In the genomic region with DNA sequence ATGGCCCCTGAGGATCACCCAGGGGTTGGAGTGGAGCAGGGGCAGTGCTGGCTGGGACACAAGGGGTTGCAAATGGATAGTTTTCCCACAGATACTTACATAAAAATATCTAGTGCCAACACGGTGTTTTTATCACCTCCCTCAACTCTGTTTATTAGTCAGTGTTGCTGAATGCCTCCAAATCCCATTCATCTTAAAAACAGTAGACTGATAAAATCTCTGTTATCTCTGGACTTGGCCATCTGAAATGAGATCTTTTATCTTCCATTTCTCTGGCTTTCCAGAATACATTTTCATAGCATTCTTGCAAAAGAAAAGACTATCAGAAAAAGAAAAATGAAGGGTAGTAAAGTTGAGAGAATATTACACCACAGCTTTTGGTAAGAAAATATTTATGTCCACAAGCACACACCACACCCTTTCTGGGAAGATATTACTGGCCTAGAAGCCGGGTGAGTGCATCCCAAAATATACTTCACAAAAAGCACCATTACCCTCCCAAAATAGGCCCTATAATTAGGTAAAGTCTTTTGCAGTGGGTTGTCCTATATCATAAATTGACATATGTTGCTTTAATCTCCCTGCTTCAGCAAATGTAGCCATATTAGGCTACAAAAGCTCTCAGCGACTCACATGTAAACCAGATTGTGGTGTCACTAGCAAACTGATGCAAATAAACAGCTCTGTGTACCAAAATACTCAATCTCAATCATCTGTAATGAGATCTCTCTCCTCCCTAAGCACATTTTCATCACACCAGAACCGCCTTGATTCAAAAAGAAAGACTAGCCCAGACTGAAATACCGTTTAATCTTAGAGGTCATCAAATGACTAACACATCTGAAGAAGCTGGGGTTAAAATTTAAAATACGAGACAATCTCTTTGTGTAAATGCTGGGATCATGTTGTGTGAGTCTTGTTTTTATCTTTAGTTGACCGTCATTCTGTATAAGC, we compare ENCODE assay signal across 11 cellular contexts.
A peak's percentile ranks its signal among the peaks of the same experiment; 100 is the strongest.
DNase-seq lines count a peak whose midpoint lies in the region; ATAC-seq and TF ChIP-seq lines count a peak whose summit lies in the region.
"Had no signal": no experiment of that assay in that cellular context is flagged by ENCODE, and none has a peak within 500 bp of the region (broad histone marks: within the 10 kb centered on the region; RNA-seq: fewer than 3 reads in every experiment).

No MANE protein-coding gene starts in this region.

- peaks cover 72 to 87% of the 10 kb centered on the region in 2 donors for H3K4me1 Mint-ChIP-seq in effector memory CD8-positive, alpha-beta T cell (ENCODE audit: low read depth in 2 of 2)

- no peaks in the 10 kb centered on the region for H3K9me3 Mint-ChIP-seq in effector memory CD8-positive, alpha-beta T cell

- TF ChIP-seq CTCF in coronary artery (IDR thresholded peaks at IDR 0.05) = no peak

- peak overlapping the region in 14 of 21 experiments; percentile 24 to 79 (median 56) for H3K27ac ChIP-seq in skin epidermis
- H3K27ac ChIP-seq in coronary artery = peak overlapping the region in 1 of 2 donors; percentile 12
- H3K27ac ChIP-seq: neutrophil had no signal

- H3K36me3 Mint-ChIP-seq in effector memory CD8-positive, alpha-beta T cell (ENCODE audit: insufficient read depth) = peaks cover 42% of the 10 kb centered on the region

- DNase-seq in NCI-H69 (lab: John Stamatoyannopoulos, UW) = peak; percentile 32
- no peak for DNase-seq in effector memory CD8-positive, alpha-beta T cell
- DNase-seq in coronary artery (ENCODE audit: low spot score) = no peak
- DNase-seq in DMS53 (lab: John Stamatoyannopoulos, UW) = no peak
- no peak for DNase-seq in NCI-H748 (lab: John Stamatoyannopoulos, UW; ENCODE audit: unreplicated experiment)
- DNase-seq: NCI-H510A, SW 1271 had no signal

- ATAC-seq in GM18867 (IDR thresholded peaks at IDR 0.05; ENCODE audit: unreplicated experiment) (peak; percentile 56), HG03342 (IDR thresholded peaks at IDR 0.05; ENCODE audit: unreplicated experiment) (no peak)
- peak; percentile 35 for ATAC-seq in effector memory CD8-positive, alpha-beta T cell (replicated peaks)

- no peaks in the 10 kb centered on the region for H3K27me3 Mint-ChIP-seq in effector memory CD8-positive, alpha-beta T cell

- peak overlapping the region; percentile 72 to 76 for H3K4me3 Mint-ChIP-seq in effector memory CD8-positive, alpha-beta T cell

- no peak overlapping the region for H3K4me3 ChIP-seq in skin epidermis
- H3K4me3 ChIP-seq in coronary artery = no peak overlapping the region

- peak overlapping the region; percentile 87 to 99 for H3K27ac Mint-ChIP-seq in effector memory CD8-positive, alpha-beta T cell
